8 cellular contexts compared by ENCODE assay signal in genomic region chr16:3305109-3306068, GRCh38. TPM values are rescaled to one million over a fixed set of nuclear protein-coding genes. Genes with fewer than 3 reads are reported as not detected.
DNase-seq lines count a peak whose midpoint lies in the region; ATAC-seq, FAIRE-seq and TF ChIP-seq lines count a peak whose summit lies in the region.

Gene TIGD7, minus strand, starts transcription at chr16:3305430. Its CDS starts 4,816 bp downstream, at chr16:3300614.
Gene ZNF75A, plus strand, starts transcription at chr16:3305497. Its CDS starts 2,932 bp downstream, at chr16:3308429.

- H3K9me2 ChIP-seq in OCI-LY7 (ENCODE audit: insufficient read depth, low read length), result no peaks in the 10 kb centered on the region

- intact Hi-C loops in OCI-LY7 (cut with micrococcal nuclease; ENCODE audit: unreplicated experiment), result no loop called here

- no peak for TF ChIP-seq CTCF in OCI-LY7 (conservative IDR thresholded peaks at IDR 0.05; ENCODE audit: low read length)

- no peak within 1 kb of the TSS for H2AFZ ChIP-seq in OCI-LY7 (ENCODE audit: low read length)

- peak; percentile 84 for DNase-seq in COR-L47 (lab: John Stamatoyannopoulos, UW)
- peak; percentile 90 for DNase-seq in HTR-8/SVneo (ENCODE audit: insufficient read length, low spot score)
- no peak for DNase-seq in OCI-LY7 (ENCODE audit: low spot score)
- DNase-seq in activated T-cell treated with anti-CD3 and anti-CD28 coated beads, Interleukin-2, amount 50 U/mL, for 1 hour, result peak; percentile 85
- peak; percentile 91 to 93 for DNase-seq in erythroblast (lab: John Stamatoyannopoulos, UW)
- peak; percentile 47 to 70 for DNase-seq in stimulated activated CD8-positive, alpha-beta memory T cell treated with anti-CD3 and anti-CD28 coated beads, Interleukin-4, amount 100 ng/mL, for 4 hours (ENCODE audit: low read depth in 2 of 2, low spot score in 1 of 2)

- H3K36me3 ChIP-seq in OCI-LY7 (ENCODE audit: insufficient read depth, low read length) (0 out of 2 replicates have a peak, but pooled peaks cover 2% of the 10 kb centered on the region), mucosa of stomach (ENCODE audit: control insufficient read depth, insufficient read depth, low read length) (peaks cover 7% of the 10 kb centered on the region)

- H3K4me2 ChIP-seq in OCI-LY7 (ENCODE audit: low read length), result peak within 1 kb of the TSS; percentile 14; the same call in 1 of the 2 replicates

- POLR2A ChIA-PET in OCI-LY7 (lab: Charles Lee), result no interaction called here

- BruUV-seq in OCI-LY7 (replicated peaks; lab: Mats Ljungman, UMichigan), result no TSS peak

- H3K79me2 ChIP-seq in OCI-LY7 (ENCODE audit: insufficient read depth, low read depth, low read length), result no peaks in the 10 kb centered on the region

- TF ChIP-seq POLR2A in erythroblast (IDR thresholded peaks at IDR 0.05; ENCODE audit: low read length), result peak; percentile 93

- H3K4me1 ChIP-seq in OCI-LY7 (ENCODE audit: insufficient read depth, low read length, poor library complexity, severe bottlenecking), result no peaks in the 10 kb centered on the region
- peaks cover 6% of the 10 kb centered on the region for H3K4me1 ChIP-seq in mucosa of stomach (ENCODE audit: control insufficient read depth, insufficient read depth, low read length)

- H3K4me3 ChIP-seq in OCI-LY7 (ENCODE audit: low read depth, low read length, poor library complexity, severe bottlenecking) (no peak within 1 kb of the TSS), mucosa of stomach (ENCODE audit: low read length) (peak within 1 kb of the TSS; percentile 75)

- H3K9ac ChIP-seq in mucosa of stomach (ENCODE audit: low read length), result peak within 1 kb of the TSS; percentile 78

- no peak within 1 kb of the TSS for H3K27ac ChIP-seq in OCI-LY7 (ENCODE audit: low read depth, low read length, poor library complexity, severe bottlenecking)

- no peaks in the 10 kb centered on the region for H4K20me1 ChIP-seq in OCI-LY7 (ENCODE audit: insufficient read depth, low read length)

- no peaks in the 10 kb centered on the region for H3K27me3 ChIP-seq in mucosa of stomach (ENCODE audit: control insufficient read depth, insufficient read depth, low read length)

- FAIRE-seq in HTR-8/SVneo (lab: Jason Lieb, UNC), result peak; percentile 91

- H3K9me3 ChIP-seq in OCI-LY7 (ENCODE audit: low read length) (no peaks in the 10 kb centered on the region), mucosa of stomach (ENCODE audit: control insufficient read depth, low read length) (peaks cover 54% of the 10 kb centered on the region)

- peak; percentile 84 for ATAC-seq in GM21360 (IDR thresholded peaks at IDR 0.05; ENCODE audit: unreplicated experiment)

- CTCF ChIA-PET in OCI-LY7 (lab: Charles Lee; ENCODE audit: unreplicated experiment), result no interaction called here

RNA-seq across cellular contexts. Expression of gene TIGD7, which starts in this region (rescaled TPM):
- 0.03 and 0.10 TPM in 2 replicates for total RNA-seq in OCI-LY7 (2014; rRNA removed; shearing (Covaris generic))
- 5.1 TPM in 2 replicates for total RNA-seq in OCI-LY7 (2022)

RNA-seq across cellular contexts. Expression of gene ZNF75A, which starts in this region (rescaled TPM):
- 1.4 and 2.6 TPM in 2 replicates for total RNA-seq in OCI-LY7 (2014; rRNA removed; shearing (Covaris generic))
- 18.9 and 23.0 TPM in 2 replicates for total RNA-seq in OCI-LY7 (2022)
